In genomic region chr2:40448476-40449079, GRCh38 we compare ENCODE assay signal across 8 cellular contexts. TPM values are rescaled to one million over a fixed set of nuclear protein-coding genes. Genes with fewer than 3 reads are reported as not detected.
DNase-seq lines count a peak whose midpoint lies in the region; ATAC-seq, FAIRE-seq and TF ChIP-seq lines count a peak whose summit lies in the region.

No MANE protein-coding gene starts in this region.

- no peak overlapping the region for H3K4me3 ChIP-seq in PC-9
- no peak overlapping the region for H3K4me3 ChIP-seq in uterus

- DNase-seq in DMS53 treated with DMSO at 0.1 percent for 48 hours (lab: John Stamatoyannopoulos, UW; ENCODE audit: unreplicated experiment) (peak; percentile 10), HTR-8/SVneo (ENCODE audit: insufficient read length, low spot score) (no peak), PC-9 (no peak), globus pallidus (ENCODE audit: low spot score) (peak; percentile 25), uterus (no peak), T-helper 1 cell (no peak)
- DNase-seq in effector CD8-positive, alpha-beta T cell (lab: John Stamatoyannopoulos, UW): no peak

- TF ChIP-seq CTCF in PC-9 (conservative IDR thresholded peaks at IDR 0.05) (peak; percentile 65), uterus (IDR thresholded peaks at IDR 0.05) (peak; percentile 21 to 55 (median 43))

- H3K9me3 ChIP-seq in PC-9 (ENCODE audit: insufficient read depth, low read depth): no peaks in the 10 kb centered on the region
- H3K9me3 ChIP-seq in uterus: no peaks in the 10 kb centered on the region

- H3K36me3 ChIP-seq in PC-9 (ENCODE audit: low read depth): no peaks in the 10 kb centered on the region
- H3K36me3 ChIP-seq in uterus: no peaks in the 10 kb centered on the region

- H3F3A ChIP-seq in PC-9 (ENCODE audit: insufficient read depth, low read depth): no peaks in the 10 kb centered on the region

- CTCF ChIA-PET in PC-9 (lab: Charles Lee): interaction anchor here (0.5 to 0.6 kb wide), 3 partner anchors 107 to 1250 kb away, joined by 3 read pairs; no protein-coding TSS in a partner anchor

- H3K27ac ChIP-seq in PC-9 (no peak overlapping the region), uterus (peak overlapping the region; percentile 92 to 99)

- no peaks in the 10 kb centered on the region for H3K79me2 ChIP-seq in PC-9 (ENCODE audit: low read depth)

- no peaks in the 10 kb centered on the region for H4K20me1 ChIP-seq in PC-9 (ENCODE audit: insufficient read depth)

- peak; percentile 76 for FAIRE-seq in HTR-8/SVneo (lab: Jason Lieb, UNC)

- ATAC-seq in GM21526 (IDR thresholded peaks at IDR 0.05; ENCODE audit: low FRiP score, unreplicated experiment): no peak

- BruUV-seq in PC-9 (replicated peaks; lab: Mats Ljungman, UMichigan): no TSS peak

- H3K27me3 ChIP-seq in PC-9 (ENCODE audit: insufficient read depth, low read depth) (no peaks in the 10 kb centered on the region), uterus (no peaks in the 10 kb centered on the region)

- intact Hi-C loops in PC-9 (cut with micrococcal nuclease; ENCODE audit: unreplicated experiment): no loop called here
- intact Hi-C loops in uterus (cut with DNase I; ENCODE audit: low total_unique reads): no loop called here

- H2AFZ ChIP-seq in PC-9: no peak overlapping the region

- H3K4me1 ChIP-seq in PC-9 (replicated peaks; ENCODE audit: insufficient read depth): 0 out of 2 replicates have a peak, but pooled peaks cover 3% of the 10 kb centered on the region
- no peaks in the 10 kb centered on the region for H3K4me1 ChIP-seq in uterus

- no peaks in the 10 kb centered on the region for H3K9me2 ChIP-seq in PC-9 (ENCODE audit: insufficient read depth)

- POLR2A ChIA-PET in PC-9 (lab: Charles Lee; ENCODE audit: unreplicated experiment): interaction anchor here (0.6 kb wide), 1 partner anchor 137 kb away, joined by 4 read pairs; no protein-coding TSS in a partner anchor

- H3K4me2 ChIP-seq in PC-9: no peak overlapping the region

- TF ChIP-seq POLR2A in uterus (IDR thresholded peaks at IDR 0.05): no peak

RNA-seq across cellular contexts. Expression of gene SLC8A1, which starts 3.3 kb away (rescaled TPM):
- total RNA-seq in PC-9 (2021) (6.5 and 13.5 TPM in 2 replicates), uterus (100 to 1,000 TPM in 3 of 4 donors, 10 to 100 TPM in 1; 61.2 to 257 (median 140) TPM)

Comparison
In these comparisons a context has a peak if more than half of its experiments do, and no peak if none do; other contexts are left out.
1. DNase-seq: peak in DMS53 treated with DMSO at 0.1 percent for 48 hours (single experiment) and globus pallidus (single experiment); none in HTR-8/SVneo (single experiment), PC-9 (0 of 2), uterus (0 of 2), T-helper 1 cell (0 of 5) and effector CD8-positive, alpha-beta T cell (single experiment).